Comparison of ENCODE assay signal across 1 cellular context in genomic region chr19:48444129-48444932, GRCh38.
TF ChIP-seq lines count a peak whose summit lies in the region.

No MANE protein-coding gene starts in this region.

TF ChIP-seq in K562, 482 proteins besides CTCF, POLR2A, EP300 and RAD21:
- peak; percentile 46; the same call in 1 of the 2 replicates for TF ChIP-seq POLR2G (IDR thresholded peaks at IDR 0.05; ENCODE audit: low read depth, low read length)
- peak; percentile 55; the same call in 1 of the 2 replicates for TF ChIP-seq NR2C1 (IDR thresholded peaks at IDR 0.05)
- peak; percentile 44; the same call in 1 of the 2 replicates for TF ChIP-seq NR2C1 (tag; IDR thresholded peaks at IDR 0.05)
- TF ChIP-seq CCAR2 (IDR thresholded peaks at IDR 0.05; ENCODE audit: low read depth, low read length) = no peak
- peak; percentile 58 for TF ChIP-seq RBM22 (IDR thresholded peaks at IDR 0.05; ENCODE audit: low read depth, low read length, poor library complexity, severe bottlenecking)
